Comparison of ENCODE assay signal across 10 cellular contexts in the genomic region with DNA sequence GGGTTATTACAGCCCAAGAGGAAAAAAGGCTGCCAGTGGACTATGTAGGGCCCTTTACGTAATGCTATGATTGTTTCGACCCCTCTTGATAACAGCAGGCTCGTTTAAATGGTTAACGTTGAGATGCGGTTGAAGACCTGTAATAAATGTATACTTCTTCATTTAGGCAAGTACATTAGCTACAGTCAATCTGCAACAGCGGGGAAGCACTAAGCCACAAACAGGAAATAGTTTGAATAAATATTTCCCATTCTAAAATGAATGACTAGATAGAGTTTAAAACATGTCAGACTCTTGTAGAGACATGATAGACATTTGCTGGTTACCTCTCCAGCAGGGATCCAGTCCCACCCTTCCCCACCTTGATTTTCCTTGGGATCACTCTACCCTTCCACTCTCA. TPM values are rescaled to one million over a fixed set of nuclear protein-coding genes. Genes with fewer than 3 reads are reported as not detected.
DNase-seq lines count a peak whose midpoint lies in the region; ATAC-seq, FAIRE-seq and TF ChIP-seq lines count a peak whose summit lies in the region.
"Had no signal": no experiment of that assay in that cellular context is flagged by ENCODE, and none has a peak within 500 bp of the region (broad histone marks: within the 10 kb centered on the region; RNA-seq: fewer than 3 reads in every experiment).

No MANE protein-coding gene starts in this region.

- H3K9me3 ChIP-seq in kidney (ENCODE audit: control insufficient read depth in 1 of 2, low read length in 2 of 2) = no peaks in the 10 kb centered on the region
- H3K9me3 ChIP-seq: right atrium auricular region had no signal

- peak overlapping the region; percentile 35 for H3K27ac Mint-ChIP-seq in activated T-cell treated with anti-CD3 and anti-CD28 coated beads, Interleukin-2, amount 50 U/mL, for 72 hours
- peak overlapping the region; percentile 18 for H3K27ac Mint-ChIP-seq in T-helper 1 cell treated with Interleukin-12 subunit alpha and Interleukin-12 subunit beta and Interleukin-4 antibody, amounts not matched to agents 30 μg/mL and 1 μg/mL, for 36 hours
- peak overlapping the region in 1 of 2 donors; percentile 15 for H3K27ac Mint-ChIP-seq in stimulated activated naive CD8-positive, alpha-beta T cell treated with anti-CD3 and anti-CD28 coated beads, Interleukin-15, amount 100 ng/mL, for 72 hours

- peak overlapping the region in 1 of 2 donors; percentile 32 for H3K4me3 Mint-ChIP-seq in activated T-cell treated with anti-CD3 and anti-CD28 coated beads, Interleukin-2, amount 50 U/mL, for 72 hours
- no peak overlapping the region for H3K4me3 Mint-ChIP-seq in T-helper 1 cell treated with Interleukin-12 subunit alpha and Interleukin-12 subunit beta and Interleukin-4 antibody, amounts not matched to agents 30 μg/mL and 1 μg/mL, for 36 hours
- no peak overlapping the region for H3K4me3 Mint-ChIP-seq in stimulated activated naive CD8-positive, alpha-beta T cell treated with anti-CD3 and anti-CD28 coated beads, Interleukin-15, amount 100 ng/mL, for 72 hours

- intact Hi-C loops in kidney (cut with DNase I) = no loop called here

- no peaks in the 10 kb centered on the region for H3K36me3 ChIP-seq in kidney (ENCODE audit: control insufficient read depth in 1 of 2, insufficient read depth in 2 of 2, low read length in 2 of 2)
- H3K36me3 ChIP-seq: esophagus squamous epithelium, right atrium auricular region had no signal

- TF ChIP-seq CTCF in kidney (IDR thresholded peaks at IDR 0.05; ENCODE audit: borderline replicate concordance, extremely low read depth, insufficient read depth) = no peak

- H3K36me3 Mint-ChIP-seq in activated T-cell treated with anti-CD3 and anti-CD28 coated beads, Interleukin-2, amount 50 U/mL, for 72 hours (ENCODE audit: insufficient read depth in 2 of 2) = peaks cover 5 to 8% of the 10 kb centered on the region in 2 donors
- H3K36me3 Mint-ChIP-seq in T-helper 1 cell treated with Interleukin-12 subunit alpha and Interleukin-12 subunit beta and Interleukin-4 antibody, amounts not matched to agents 30 μg/mL and 1 μg/mL, for 36 hours (ENCODE audit: low read depth) = peaks cover 5% of the 10 kb centered on the region

- no peak for DNase-seq in activated T-cell treated with anti-CD3 and anti-CD28 coated beads, Interleukin-2, amount 50 U/mL, for 72 hours
- DNase-seq in activated T-cell treated with anti-CD3 and anti-CD28 coated beads, Interleukin-2, amount 50 U/mL, for 48 hours = no peak
- DNase-seq in stimulated activated naive CD8-positive, alpha-beta T cell treated with anti-CD3 and anti-CD28 coated beads, Interleukin-15, amount 100 ng/mL, for 72 hours = peak in 1 of 2 donors; percentile 12
- DNase-seq in kidney (no peak), NCI-H1436 (lab: John Stamatoyannopoulos, UW) (no peak), NCI-H1436 treated with DMSO at 0.1 percent for 48 hours (lab: John Stamatoyannopoulos, UW) (no peak)
- DNase-seq: esophagus squamous epithelium had no signal

- H3K27ac ChIP-seq in kidney (ENCODE audit: low read depth in 2 of 2, low read length in 2 of 2) = no peak overlapping the region
- H3K27ac ChIP-seq: right atrium auricular region had no signal

- ATAC-seq in activated T-cell treated with anti-CD3 and anti-CD28 coated beads, Interleukin-2, amount 50 U/mL, for 72 hours (replicated peaks in 1 of 2) = peak; percentile 58 to 80
- peak; percentile 51 for ATAC-seq in HG02973 (IDR thresholded peaks at IDR 0.05; ENCODE audit: unreplicated experiment)
- peak; percentile 86 for ATAC-seq in stimulated activated naive CD8-positive, alpha-beta T cell treated with anti-CD3 and anti-CD28 coated beads, Interleukin-15, amount 100 ng/mL, for 72 hours

- H3K27me3 Mint-ChIP-seq in activated T-cell treated with anti-CD3 and anti-CD28 coated beads, Interleukin-2, amount 50 U/mL, for 72 hours (ENCODE audit: low read depth) = no peaks in the 10 kb centered on the region
- H3K27me3 Mint-ChIP-seq in T-helper 1 cell treated with Interleukin-12 subunit alpha and Interleukin-12 subunit beta and Interleukin-4 antibody, amounts not matched to agents 30 μg/mL and 1 μg/mL, for 36 hours (ENCODE audit: low read depth) = no peaks in the 10 kb centered on the region
- H3K27me3 Mint-ChIP-seq in stimulated activated naive CD8-positive, alpha-beta T cell treated with anti-CD3 and anti-CD28 coated beads, Interleukin-15, amount 100 ng/mL, for 72 hours = no peaks in the 10 kb centered on the region

- no peak for FAIRE-seq in kidney (lab: Jason Lieb, UNC)

- no peak overlapping the region for H3K9ac ChIP-seq in kidney (ENCODE audit: low read length in 2 of 2)

- H3K9me3 Mint-ChIP-seq in activated T-cell treated with anti-CD3 and anti-CD28 coated beads, Interleukin-2, amount 50 U/mL, for 72 hours = peaks cover 5 to 7% of the 10 kb centered on the region in 2 donors
- peaks cover 25% of the 10 kb centered on the region for H3K9me3 Mint-ChIP-seq in T-helper 1 cell treated with Interleukin-12 subunit alpha and Interleukin-12 subunit beta and Interleukin-4 antibody, amounts not matched to agents 30 μg/mL and 1 μg/mL, for 36 hours
- H3K9me3 Mint-ChIP-seq in stimulated activated naive CD8-positive, alpha-beta T cell treated with anti-CD3 and anti-CD28 coated beads, Interleukin-15, amount 100 ng/mL, for 72 hours = peaks cover 13 to 18% of the 10 kb centered on the region in 2 donors

- peaks cover 19% of the 10 kb centered on the region for H3K4me1 Mint-ChIP-seq in activated T-cell treated with anti-CD3 and anti-CD28 coated beads, Interleukin-2, amount 50 U/mL, for 72 hours (ENCODE audit: low read depth)
- H3K4me1 Mint-ChIP-seq in T-helper 1 cell treated with Interleukin-12 subunit alpha and Interleukin-12 subunit beta and Interleukin-4 antibody, amounts not matched to agents 30 μg/mL and 1 μg/mL, for 36 hours (ENCODE audit: low read depth) = peaks cover 7% of the 10 kb centered on the region
- H3K4me1 Mint-ChIP-seq in stimulated activated naive CD8-positive, alpha-beta T cell treated with anti-CD3 and anti-CD28 coated beads, Interleukin-15, amount 100 ng/mL, for 72 hours = peaks cover 12% of the 10 kb centered on the region

- H3K4me1 ChIP-seq in kidney (ENCODE audit: control insufficient read depth in 1 of 2, insufficient read depth in 1 of 2, low read depth in 1 of 2, low read length in 2 of 2) = no peaks in the 10 kb centered on the region

- H3K4me3 ChIP-seq in kidney (ENCODE audit: low read length in 2 of 2) = no peak overlapping the region
- H3K4me3 ChIP-seq: esophagus squamous epithelium, right atrium auricular region had no signal

RNA-seq across cellular contexts. Expression of a gene that starts 38.1 kb away (rescaled TPM):
- 10 to 100 TPM; 39.6 to 47.0 TPM for total RNA-seq in activated T-cell treated with anti-CD3 and anti-CD28 coated beads, Interleukin-2, amount 50 U/mL, for 72 hours
- 38.9 TPM for total RNA-seq in kidney
- polyA plus RNA-seq in kidney (ENCODE audit: insufficient read depth, low read depth, low replicate concordance) = 27.8 TPM
